ENCODE assay signal across 16 cellular contexts in genomic region chr9:135091545-135091944, GRCh38. TPM values are rescaled to one million over a fixed set of nuclear protein-coding genes. Genes with fewer than 3 reads are reported as not detected.
DNase-seq lines count a peak whose midpoint lies in the region; ATAC-seq, FAIRE-seq and TF ChIP-seq lines count a peak whose summit lies in the region.
"Had no signal": no experiment of that assay in that cellular context is flagged by ENCODE, and none has a peak within 500 bp of the region (broad histone marks: within the 10 kb centered on the region; RNA-seq: fewer than 3 reads in every experiment).

No MANE protein-coding gene starts in this region.

- H3K9me3 ChIP-seq in H1 (ENCODE audit: insufficient read depth in 2 of 2, low read depth in 1 of 2, low read length in 1 of 2) = no peaks in the 10 kb centered on the region
- no peaks in the 10 kb centered on the region for H3K9me3 ChIP-seq in stomach
- H3K9me3 ChIP-seq: BLaER1 treated with 17β-estradiol and CSF1 and Interleukin-3, amounts not matched to agents 10 nM and 100 nM had no signal

- peaks cover 0 to 21% (median 16%) of the 10 kb centered on the region in 4 experiments; a peak in 4 of 8 replicates for H3K36me3 ChIP-seq in H1 (ENCODE audit: control insufficient read depth in 2 of 4, insufficient read depth in 4 of 4, low read length in 3 of 4)
- peaks cover 0 to 5% (median 2%) of the 10 kb centered on the region in 4 donors for H3K36me3 ChIP-seq in stomach
- H3K36me3 ChIP-seq: BLaER1 treated with 17β-estradiol and CSF1 and Interleukin-3, amounts not matched to agents 10 nM and 100 nM had no signal

- TF ChIP-seq CTCF in H1 (IDR thresholded peaks at IDR 0.05; ENCODE audit: control extremely low read depth in 1 of 3, insufficient read depth in 1 of 3, low read depth in 1 of 3, low read length in 3 of 3) (no peak), stomach (IDR thresholded peaks at IDR 0.05) (no peak)

- POLR2A ChIA-PET in H1 (lab: Charles Lee; ENCODE audit: partially characterized antibody) = no interaction called here

- H2AFZ ChIP-seq in H1 (ENCODE audit: low read length) = no peak overlapping the region
- H2AFZ ChIP-seq: GM23248 had no signal

- CTCF ChIA-PET in H1 (lab: Charles Lee; ENCODE audit: partially characterized antibody) = interaction anchor here (1.0 kb wide), 1 partner anchor 139 kb away, joined by 3 read pairs; no protein-coding TSS in a partner anchor

- peaks cover 12% of the 10 kb centered on the region for H3K79me1 ChIP-seq in H1 (ENCODE audit: low read depth, low read length)

- no peak overlapping the region for H4K8ac ChIP-seq in H1 (ENCODE audit: extremely low read depth, insufficient read depth, low read length)

- ATAC-seq in Right ventricle myocardium inferior (no peak), Right ventricle myocardium superior (ENCODE audit: poor library complexity) (no peak)

- peaks cover 25% of the 10 kb centered on the region for H3K23me2 ChIP-seq in H1 (ENCODE audit: low read depth, low read length)

- DNase-seq in Right ventricle myocardium inferior (ENCODE audit: missing footprints) (peak; percentile 3), Right ventricle myocardium superior (no peak), H1 (ENCODE audit: low read depth in 1 of 2, low spot score in 2 of 2) (no peak), urothelium cell line (ENCODE audit: low spot score) (no peak), T-helper 9 cell (no peak), stomach (no peak)
- DNase-seq in activated effector memory CD4-positive, alpha-beta T cell treated with anti-CD3 and anti-CD28 coated beads, Interleukin-2, amount 50 U/mL, for 16 hours = no peak
- DNase-seq: 8988T; ACHN; CD4-positive, CD25-positive, alpha-beta regulatory T cell; DMS53; GF-D8; GM23248; H9 had no signal

- H2AK5ac ChIP-seq in H1 (ENCODE audit: low read depth, low read length) = peak overlapping the region; percentile 78; the same call in 1 of the 2 replicates

- H4K91ac ChIP-seq in H1 (replicated peaks; ENCODE audit: insufficient read length, low read length) = no peak overlapping the region

- H3K14ac ChIP-seq in H1 (ENCODE audit: insufficient read length) = no peak overlapping the region

- H2BK5ac ChIP-seq in H1 (ENCODE audit: low read depth, low read length) = peak overlapping the region; percentile 9; the same call in 1 of the 2 replicates

- peaks cover 0 to 11% (median 7%) of the 10 kb centered on the region in 4 experiments; a peak in 6 of 7 replicates for H3K4me1 ChIP-seq in H1 (replicated peaks in 1 of 4; ENCODE audit: control insufficient read depth in 3 of 4, insufficient read depth in 4 of 4, low read length in 3 of 4)
- peaks cover 16 to 28% (median 24%) of the 10 kb centered on the region in 4 donors for H3K4me1 ChIP-seq in stomach

- no peak overlapping the region for H4K5ac ChIP-seq in H1 (ENCODE audit: insufficient read length, low read depth, low read length)

- 86% methylated on average over 1 of the region's 1 CpG; no CpG with 5 or more reads in 1 of the 2 experiments for WGBS in H1 (ENCODE audit: extremely low coverage in 1 of 2, insufficient coverage in 1 of 2, insufficient read length in 1 of 2, insufficient replicate concordance in 2 of 2, low coverage in 1 of 2, low lambda C conversion rate in 2 of 2, missing lambda C conversion rate in 1 of 2), 2 experiments
- WGBS in stomach, 5 donors = 59 to 74% (median 65%) methylated on average over 1 of the region's 1 CpG

- peaks cover 0 to 17% (median 12%) of the 10 kb centered on the region in 4 experiments; a peak in 5 of 7 replicates for H3K27me3 ChIP-seq in H1 (replicated peaks in 1 of 4; ENCODE audit: control insufficient read depth in 3 of 4, extremely low read depth in 1 of 4, insufficient read depth in 3 of 4, low read length in 3 of 4)
- peaks cover 0 to 79% (median 45%) of the 10 kb centered on the region in 3 donors for H3K27me3 ChIP-seq in stomach

- no peak overlapping the region for H3K4ac ChIP-seq in H1 (replicated peaks; ENCODE audit: insufficient read length, low read depth, low read length)

- H2BK120ac ChIP-seq in H1 (replicated peaks; ENCODE audit: low read depth, low read length) = no peak overlapping the region

- no peak overlapping the region for H3K4me3 ChIP-seq in H1 (ENCODE audit: extremely low read depth in 1 of 4, insufficient read depth in 2 of 4, low read depth in 3 of 4, low read length in 4 of 4)
- H3K4me3 ChIP-seq in stomach = no peak overlapping the region
- H3K4me3 ChIP-seq: BLaER1 treated with 17β-estradiol and CSF1 and Interleukin-3, amounts not matched to agents 10 nM and 100 nM; GM23248 had no signal

- intact Hi-C loops in Right ventricle myocardium inferior (cut with DNase I) = no loop called here
- intact Hi-C loops in Right ventricle myocardium superior (cut with DNase I) = no loop called here
- intact Hi-C loops in stomach (cut with DNase I; ENCODE audit: low total_unique reads) = no loop called here

- peak overlapping the region; percentile 69; the same call in 1 of the 2 replicates for H2BK12ac ChIP-seq in H1 (ENCODE audit: low read depth, low read length)

- no peak for TF ChIP-seq RAD21 in H1 (IDR thresholded peaks at IDR 0.05 in 1 of 2, conservative IDR thresholded peaks at IDR 0.05 in 1 of 2; ENCODE audit: low read depth in 2 of 2, low read length in 2 of 2)

- FAIRE-seq in H1 (lab: Jason Lieb, UNC) = no peak
- FAIRE-seq in urothelium cell line (lab: Jason Lieb, UNC) = peak; percentile 99

- H3K27ac ChIP-seq in angular gyrus (ENCODE audit: low read depth, low read length) (peak overlapping the region; percentile 52), H1 (ENCODE audit: low read depth, low read length) (no peak overlapping the region), stomach (no peak overlapping the region)
- H3K27ac ChIP-seq: BLaER1 treated with 17β-estradiol and CSF1 and Interleukin-3, amounts not matched to agents 10 nM and 100 nM; GM23248 had no signal

- no peak overlapping the region for H3K4me2 ChIP-seq in H1 (ENCODE audit: insufficient read depth in 1 of 2, low read depth in 2 of 2, low read length in 2 of 2)
- H3K4me2 ChIP-seq: BLaER1 treated with 17β-estradiol and CSF1 and Interleukin-3, amounts not matched to agents 10 nM and 100 nM had no signal

- H3K23ac ChIP-seq in H1 (ENCODE audit: insufficient read length) = no peak overlapping the region

- TF ChIP-seq EP300 in H1 (IDR thresholded peaks at IDR 0.05; ENCODE audit: borderline replicate concordance in 1 of 2, low read depth in 2 of 2, low read length in 2 of 2) = no peak
- TF ChIP-seq EP300 in stomach (IDR thresholded peaks at IDR 0.05) = no peak

- H3K56ac ChIP-seq in H1 (replicated peaks; ENCODE audit: insufficient read length, low read depth, low read length) = peak overlapping the region; percentile 59

- TF ChIP-seq POLR2A in H1 (IDR thresholded peaks at IDR 0.05; ENCODE audit: control extremely low read depth in 1 of 2, low read depth in 2 of 2, low read length in 2 of 2) (no peak), stomach (IDR thresholded peaks at IDR 0.05) (no peak)

- no peak overlapping the region for H3K9ac ChIP-seq in H1 (replicated peaks in 1 of 4; ENCODE audit: extremely low read depth in 1 of 4, low read depth in 3 of 4, low read length in 3 of 4)
- H3K9ac ChIP-seq: BLaER1 treated with 17β-estradiol and CSF1 and Interleukin-3, amounts not matched to agents 10 nM and 100 nM; GM23248 had no signal

- H2BK15ac ChIP-seq in H1 (ENCODE audit: low read length) = no peak overlapping the region

- no peak overlapping the region for H3K18ac ChIP-seq in H1 (ENCODE audit: extremely low read depth, low read length)

- peaks cover 3 to 9% of the 10 kb centered on the region in 2 experiments; a peak in 3 of 4 replicates for H3K79me2 ChIP-seq in H1 (ENCODE audit: control insufficient read depth in 1 of 2, insufficient read depth in 2 of 2, low read length in 2 of 2)

- peaks cover 20 to 29% of the 10 kb centered on the region in 2 experiments for H4K20me1 ChIP-seq in H1 (replicated peaks in 1 of 2; ENCODE audit: control insufficient read depth in 1 of 2, insufficient read depth in 2 of 2, low read length in 2 of 2)

- H2BK20ac ChIP-seq in H1 (ENCODE audit: low read length) = no peak overlapping the region

TF ChIP-seq in H1, 55 proteins besides CTCF, POLR2A, EP300 and RAD21:
- TF ChIP-seq BACH1 (IDR thresholded peaks at IDR 0.05; ENCODE audit: low read length) = no peak
- no peak for TF ChIP-seq YY1 (IDR thresholded peaks at IDR 0.05; ENCODE audit: low read depth, low read length)
- no peak for TF ChIP-seq GTF2F1 (IDR thresholded peaks at IDR 0.05; ENCODE audit: borderline replicate concordance, low read depth, low read length)
- TF ChIP-seq TAF7 (optimal IDR thresholded peaks at IDR 0.05; ENCODE audit: borderline replicate concordance, low read depth, low read length) = no peak
- TF ChIP-seq ZNF274 (IDR thresholded peaks at IDR 0.05; ENCODE audit: borderline replicate concordance, extremely low read depth, low read length) = no peak
- no peak for TF ChIP-seq RFX5 (IDR thresholded peaks at IDR 0.05; ENCODE audit: borderline replicate concordance, low read depth, low read length)
- TF ChIP-seq SP1 (IDR thresholded peaks at IDR 0.05; ENCODE audit: low read depth, low read length) = no peak
- no peak for TF ChIP-seq CBX8 (IDR thresholded peaks at IDR 0.05; ENCODE audit: borderline replicate concordance, low read depth, low read length)

RNA-seq across cellular contexts. Expression of gene OLFM1, which starts 4.1 kb away (rescaled TPM):
- 17.9 TPM for total RNA-seq in Right ventricle myocardium inferior
- total RNA-seq in Right ventricle myocardium superior = 11.9 TPM
- 47.9 and 53.4 TPM in 2 replicates for total RNA-seq in H1 (2021; fragmentation: NEBNext Ultra II Directional; extraction: Animal tissue kit (Norgen Biotek cat#: 25700))
- 49.7 and 53.0 TPM in 2 replicates for polyA plus RNA-seq in H1 (2011; rRNA removed)
- 37.8 TPM for polyA plus RNA-seq in H1 (2011; cell fraction: cytosol; rRNA removed)
- polyA plus RNA-seq in H1 (2011; cell fraction: nucleus; rRNA removed) = 42.9 TPM
- 67.7 to 74.9 TPM (median 71.8 TPM) in 4 replicates for polyA plus RNA-seq in H1 (2012, experiment 1 of 2)
- 33.0 TPM for polyA plus RNA-seq in H1 (2012, experiment 2 of 2)
- polyA plus RNA-seq in H1 (2013, experiment 1 of 2) = 44.2 TPM
- polyA plus RNA-seq in H1 (2013, experiment 2 of 2) = 49.5 TPM
- polyA minus RNA-seq in H1 (2011; rRNA and poly(A)+ RNA removed) = 23.8 and 30.3 TPM in 2 replicates
- polyA minus RNA-seq in H1 (2011; cell fraction: cytosol; rRNA and poly(A)+ RNA removed) = 18.1 TPM
- 17.3 TPM for polyA minus RNA-seq in H1 (2011; cell fraction: nucleus; rRNA and poly(A)+ RNA removed)
- 10 to 100 TPM in 2 of 5 donors, 1 to 10 TPM in 1, under 1 TPM in 1, not detected in 1; 0.29 to 58.3 (median 8.1) TPM for total RNA-seq in stomach
- 10 to 100 TPM in 2 of 3 donors, 1 to 10 TPM in 1; 4.4 to 10.8 (median 10.5) TPM for polyA plus RNA-seq in stomach
- total RNA-seq: CD4-positive, CD25-positive, alpha-beta regulatory T cell had no signal
- polyA plus RNA-seq: CD4-positive, CD25-positive, alpha-beta regulatory T cell had no signal
